In the genomic region with DNA sequence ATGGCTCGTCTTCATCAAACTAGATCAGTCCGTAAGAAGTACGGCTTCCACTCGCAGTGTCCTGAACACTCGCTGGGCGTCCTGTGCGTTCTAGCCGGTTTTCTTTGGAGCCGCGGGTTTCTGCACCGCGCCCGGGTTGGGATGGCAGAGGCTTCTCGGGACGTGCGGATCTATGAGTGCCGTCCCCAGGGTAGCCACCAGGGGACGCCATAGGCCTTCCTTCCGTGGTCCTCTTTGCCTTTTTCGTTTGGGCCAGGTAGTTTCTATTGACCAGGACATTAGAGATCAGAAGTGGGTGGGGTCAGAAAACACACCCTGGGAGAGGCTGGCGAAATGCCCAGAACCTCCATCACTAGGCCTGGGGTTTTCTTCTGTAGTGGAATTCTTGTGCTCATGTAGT, we compare ENCODE assay signal across 8 cellular contexts.
DNase-seq lines count a peak whose midpoint lies in the region; ATAC-seq and TF ChIP-seq lines count a peak whose summit lies in the region.

No MANE protein-coding gene starts in this region.

- peak; percentile 44 for DNase-seq in ACHN
- DNase-seq in GM20000 (ENCODE audit: low spot score): no peak
- peak; percentile 82 for DNase-seq in SK-MEL-5 (ENCODE audit: low read depth, low spot score)
- DNase-seq in left ventricle myocardium inferior: no peak
- DNase-seq in HCEC 1CT: no peak
- DNase-seq in kidney glomerular epithelial cell (lab: John Stamatoyannopoulos, UW): no peak
- no peak for DNase-seq in immature natural killer cell

- in situ Hi-C loops in ACHN (cut with HindIII; ENCODE audit: low pct_ligation_motif_present, low pct_unique_long_range_greater_than_20kb, low sequenced_read_pairs): no loop called here
- in situ Hi-C loops in SK-MEL-5 (cut with HindIII; ENCODE audit: low pct_unique_long_range_greater_than_20kb, low sequenced_read_pairs): no loop called here

- peaks cover 0 to 4% (median 0%) of the 10 kb centered on the region in 6 donors for H3K9me3 Mint-ChIP-seq in immature natural killer cell

- H3K27me3 ChIP-seq in left ventricle myocardium inferior (ENCODE audit: low read depth): peaks cover 93% of the 10 kb centered on the region

- H3K4me3 Mint-ChIP-seq in immature natural killer cell: peak overlapping the region in 1 of 5 donors; percentile 24

- intact Hi-C loops in left ventricle myocardium inferior (cut with micrococcal nuclease): no loop called here

- peaks cover 0 to 5% of the 10 kb centered on the region in 2 donors for H3K4me1 Mint-ChIP-seq in immature natural killer cell

- H3K27ac Mint-ChIP-seq in immature natural killer cell: no peak overlapping the region

- TF ChIP-seq CTCF in GM20000 (IDR thresholded peaks at IDR 0.05; ENCODE audit: extremely low read depth, missing control alignments): peak; percentile 24
- TF ChIP-seq CTCF in left ventricle myocardium inferior (IDR thresholded peaks at IDR 0.05; ENCODE audit: borderline replicate concordance): peak; percentile 42

- no peaks in the 10 kb centered on the region for H3K4me1 ChIP-seq in left ventricle myocardium inferior

- peaks cover 2 to 38% (median 12%) of the 10 kb centered on the region in 3 donors for H3K27me3 Mint-ChIP-seq in immature natural killer cell (ENCODE audit: low read depth in 3 of 3)

- H3K9me3 ChIP-seq in left ventricle myocardium inferior (replicated peaks): no peaks in the 10 kb centered on the region

- no peaks in the 10 kb centered on the region for H3K36me3 Mint-ChIP-seq in immature natural killer cell

- no peak for ATAC-seq in HG02588 (IDR thresholded peaks at IDR 0.05; ENCODE audit: unreplicated experiment)

- no peak overlapping the region for H3K27ac ChIP-seq in left ventricle myocardium inferior (replicated peaks)

- H3K36me3 ChIP-seq in left ventricle myocardium inferior: no peaks in the 10 kb centered on the region

- no peak overlapping the region for H3K4me3 ChIP-seq in left ventricle myocardium inferior

Comparison
In these comparisons a context has a peak if more than half of its experiments do, and no peak if none do; other contexts are left out.
1. DNase-seq: peak in ACHN (single experiment) and SK-MEL-5 (single experiment); none in GM20000 (single experiment), left ventricle myocardium inferior (single experiment), HCEC 1CT (single experiment), kidney glomerular epithelial cell (single experiment) and immature natural killer cell (0 of 3).